Comparison of ENCODE assay signal across 28 cellular contexts in genomic region chr2:81648370-81648769, GRCh38.
A peak's percentile ranks its signal among the peaks of the same experiment; 100 is the strongest.
DNase-seq lines count a peak whose midpoint lies in the region; ATAC-seq and TF ChIP-seq lines count a peak whose summit lies in the region.
"Had no signal": no experiment of that assay in that cellular context is flagged by ENCODE, and none has a peak within 500 bp of the region (broad histone marks: within the 10 kb centered on the region; RNA-seq: fewer than 3 reads in every experiment).

No MANE protein-coding gene starts in this region.

- no peak overlapping the region for H4K91ac ChIP-seq in H9 (ENCODE audit: insufficient read length, low read depth, low read length)

- H4K8ac ChIP-seq in H9 (replicated peaks; ENCODE audit: insufficient read length, low read depth, low read length) (no peak overlapping the region), mesendoderm (ENCODE audit: low read depth, low read length) (no peak overlapping the region)

- H3K4me1 Mint-ChIP-seq in H9 (peaks cover 33 to 39% of the 10 kb centered on the region in 2 experiments), endodermal cell (peaks cover 11% of the 10 kb centered on the region), mesothelial cell of epicardium (peaks cover 2% of the 10 kb centered on the region)

- H4K20me1 ChIP-seq in H9 (ENCODE audit: control insufficient read depth, insufficient read depth, insufficient read length): no peaks in the 10 kb centered on the region

- H3K27ac Mint-ChIP-seq in H9 (peak overlapping the region; percentile 69 to 98 (median 96)), endodermal cell (peak overlapping the region; percentile 19), mesothelial cell of epicardium (no peak overlapping the region)
- H3K27ac Mint-ChIP-seq: CD14-positive monocyte had no signal

- no peak overlapping the region for H3K23ac ChIP-seq in H9 (ENCODE audit: insufficient read length, low read depth, low read length)
- no peak overlapping the region for H3K23ac ChIP-seq in mesendoderm (ENCODE audit: low read length)

- H3K36me3 ChIP-seq in endodermal cell (ENCODE audit: control insufficient read depth, insufficient read depth, low read length) (no peaks in the 10 kb centered on the region), mesendoderm (ENCODE audit: control insufficient read depth, insufficient read depth, low read length) (no peaks in the 10 kb centered on the region)
- H3K36me3 ChIP-seq: BE2C had no signal

- H3K36me3 Mint-ChIP-seq in H9 (ENCODE audit: insufficient read depth in 1 of 3, low read depth in 3 of 3) (peaks cover 0 to 8% (median 4%) of the 10 kb centered on the region in 3 experiments; a peak in 5 of 7 replicates), endodermal cell (ENCODE audit: low read depth) (peaks cover 1% of the 10 kb centered on the region), mesothelial cell of epicardium (no peaks in the 10 kb centered on the region)
- H3K36me3 Mint-ChIP-seq: CD14-positive monocyte had no signal

- no peaks in the 10 kb centered on the region for H3K23me2 ChIP-seq in H9 (ENCODE audit: insufficient read length, low read depth, low read length, poor library complexity, severe bottlenecking)

- H2BK12ac ChIP-seq in H9 (ENCODE audit: insufficient read length, low read depth, low read length): no peak overlapping the region

- H3K14ac ChIP-seq in H9 (ENCODE audit: insufficient read depth, low read length): no peak overlapping the region

- no peak overlapping the region for H2BK15ac ChIP-seq in H9 (ENCODE audit: low read depth, low read length)
- no peak overlapping the region for H2BK15ac ChIP-seq in mesendoderm (replicated peaks; ENCODE audit: low read depth)

- H2AK5ac ChIP-seq in H9 (ENCODE audit: insufficient read length, low read length) (no peak overlapping the region), mesendoderm (ENCODE audit: low read length) (no peak overlapping the region)

- H4K5ac ChIP-seq in H9 (ENCODE audit: insufficient read length, low read depth, low read length) (no peak overlapping the region), mesendoderm (ENCODE audit: low read length) (no peak overlapping the region)

- H3K27ac ChIP-seq in H9 (ENCODE audit: insufficient read length, low read depth, low read length) (no peak overlapping the region), endodermal cell (ENCODE audit: low read depth, low read length) (no peak overlapping the region), mesendoderm (ENCODE audit: low read depth, low read length) (no peak overlapping the region)
- H3K27ac ChIP-seq: HL-60 had no signal

- H2BK20ac ChIP-seq in H9 (ENCODE audit: low read depth, low read length, poor library complexity, severe bottlenecking): no peak overlapping the region

- H3K79me2 ChIP-seq in H9 (ENCODE audit: insufficient read depth, low read length): no peaks in the 10 kb centered on the region
- no peaks in the 10 kb centered on the region for H3K79me2 ChIP-seq in mesendoderm (ENCODE audit: control insufficient read depth, insufficient read depth, low read length)

- H3K9ac ChIP-seq in H9 (ENCODE audit: extremely low read depth, insufficient read length, low read length): no peak overlapping the region
- no peak overlapping the region for H3K9ac ChIP-seq in endodermal cell (ENCODE audit: extremely low read depth, low read length, poor library complexity, severe bottlenecking)
- H3K9ac ChIP-seq in mesendoderm (ENCODE audit: low read length): no peak overlapping the region

- H2BK120ac ChIP-seq in H9 (ENCODE audit: low read depth, low read length, poor library complexity, severe bottlenecking) (no peak overlapping the region), mesendoderm (ENCODE audit: low read depth, low read length) (no peak overlapping the region)

- H3K4ac ChIP-seq in H9 (ENCODE audit: low read depth, low read length): no peak overlapping the region
- no peak overlapping the region for H3K4ac ChIP-seq in mesendoderm (ENCODE audit: low read depth, low read length)

- H2BK5ac ChIP-seq in H9 (ENCODE audit: insufficient read length, low read length): no peak overlapping the region
- H2BK5ac ChIP-seq in mesendoderm (ENCODE audit: low read length): no peak overlapping the region

- no peak for TF ChIP-seq CTCF in H9 (conservative IDR thresholded peaks at IDR 0.05)
- TF ChIP-seq CTCF in endodermal cell (conservative IDR thresholded peaks at IDR 0.05): no peak
- TF ChIP-seq CTCF in mesothelial cell of epicardium (IDR thresholded peaks at IDR 0.05; ENCODE audit: unreplicated experiment): no peak

- H3K4me2 ChIP-seq in H9 (ENCODE audit: insufficient read depth, insufficient read length, low read length): no peak overlapping the region
- H3K4me2 ChIP-seq in mesendoderm (ENCODE audit: low read length): no peak overlapping the region

- no CpG with 5 or more reads among the region's 5 CpGs for WGBS in H9 (ENCODE audit: extremely low coverage, insufficient read length, low lambda C conversion rate)
- WGBS in endodermal cell (ENCODE audit: insufficient coverage in 1 of 2, insufficient read length in 1 of 2), 2 experiments: 60 to 82% methylated on average over 2 to 5 of the region's 5 CpGs
- WGBS in mesendoderm (ENCODE audit: extremely low coverage, insufficient coverage, low lambda C conversion rate): 100% methylated on average over 2 of the region's 5 CpGs

- H3T11ph ChIP-seq in H9 (ENCODE audit: low read length): no peak overlapping the region

- peaks cover 0 to 3% of the 10 kb centered on the region in 2 experiments; a peak in 1 of 5 replicates for H3K9me3 Mint-ChIP-seq in H9
- peaks cover 10% of the 10 kb centered on the region for H3K9me3 Mint-ChIP-seq in endodermal cell
- H3K9me3 Mint-ChIP-seq in mesothelial cell of epicardium: peaks cover 19% of the 10 kb centered on the region

- no peak for ATAC-seq in HG03439 (IDR thresholded peaks at IDR 0.05; ENCODE audit: unreplicated experiment)
- ATAC-seq: HepG2, K562 had no signal

- DNase-seq in H9 (peak; percentile 52), M059J (ENCODE audit: low read depth) (peak; percentile 18), endodermal cell (peak; percentile 61), mesendoderm (peak; percentile 25), GM03348 (ENCODE audit: low spot score) (no peak), mesothelial cell of epicardium (ENCODE audit: low spot score in 2 of 2, unreplicated experiment in 2 of 2) (no peak)
- no peak for DNase-seq in effector CD8-positive, alpha-beta T cell (lab: John Stamatoyannopoulos, UW)
- DNase-seq: 8988T, ACHN, BE2C, DMS153, DND-41, HCEC 1CT, Kasumi-1, MV-4-11, NCI-H1105, NCI-H1436 treated with DMSO at 0.1 percent for 48 hours, NCI-H1930, NCI-H446, NCI-H524 treated with DMSO at 0.1 percent for 48 hours, NCI-H774, RPMI8226, SHP77 had no signal

- H3K56ac ChIP-seq in H9 (ENCODE audit: insufficient read length, low read depth, low read length) (no peak overlapping the region), mesendoderm (ENCODE audit: low read length) (no peak overlapping the region)

- H3K4me3 Mint-ChIP-seq in H9: peak overlapping the region in 1 of 2 experiments; percentile 60; a peak in 2 of 5 replicates
- no peak overlapping the region for H3K4me3 Mint-ChIP-seq in endodermal cell
- H3K4me3 Mint-ChIP-seq in mesothelial cell of epicardium: no peak overlapping the region
- H3K4me3 Mint-ChIP-seq: CD14-positive monocyte had no signal

- H3K27me3 ChIP-seq in H9 (ENCODE audit: insufficient read depth, low read length) (no peaks in the 10 kb centered on the region), endodermal cell (ENCODE audit: control insufficient read depth, insufficient read depth, low read length, poor library complexity, severe bottlenecking) (no peaks in the 10 kb centered on the region), mesendoderm (ENCODE audit: insufficient read depth, low read length, poor library complexity) (no peaks in the 10 kb centered on the region)
- H3K27me3 ChIP-seq: BE2C had no signal

- H3K18ac ChIP-seq in H9 (ENCODE audit: insufficient read length, low read depth, low read length): no peak overlapping the region
- H3K18ac ChIP-seq in mesendoderm (ENCODE audit: low read length): no peak overlapping the region

- H3K4me1 ChIP-seq in H9 (ENCODE audit: insufficient read depth, low read length): no peaks in the 10 kb centered on the region; the same call in 1 of the 2 replicates
- H3K4me1 ChIP-seq in endodermal cell (ENCODE audit: control insufficient read depth, insufficient read depth, low read length): no peaks in the 10 kb centered on the region
- no peaks in the 10 kb centered on the region for H3K4me1 ChIP-seq in mesendoderm (ENCODE audit: control insufficient read depth, low read depth, low read length)
- H3K4me1 ChIP-seq: BE2C had no signal

- no peak overlapping the region for H2AFZ ChIP-seq in H9 (ENCODE audit: low read length)

- H3K4me3 ChIP-seq in endodermal cell (ENCODE audit: low read length) (peak overlapping the region; percentile 31), mesendoderm (ENCODE audit: low read length) (no peak overlapping the region)
- H3K4me3 ChIP-seq: K562 had no signal

- H3K9me3 ChIP-seq in H9 (ENCODE audit: control insufficient read depth, low read depth, low read length) (no peaks in the 10 kb centered on the region), endodermal cell (ENCODE audit: control insufficient read depth, low read length) (peaks cover 31% of the 10 kb centered on the region)
- H3K9me3 ChIP-seq: BE2C had no signal

- H3K27me3 Mint-ChIP-seq in H9 (ENCODE audit: low read depth): no peaks in the 10 kb centered on the region
- no peaks in the 10 kb centered on the region for H3K27me3 Mint-ChIP-seq in endodermal cell (ENCODE audit: insufficient read depth)
- H3K27me3 Mint-ChIP-seq in mesothelial cell of epicardium (ENCODE audit: low read depth): no peaks in the 10 kb centered on the region

- no peaks in the 10 kb centered on the region for H3K79me1 ChIP-seq in H9 (ENCODE audit: insufficient read depth, low read depth, low read length, poor library complexity, severe bottlenecking)
- no peaks in the 10 kb centered on the region for H3K79me1 ChIP-seq in mesendoderm (ENCODE audit: low read length)

Comparison
In these comparisons a context has a peak if more than half of its experiments do, and no peak if none do; other contexts are left out.
1. DNase-seq: peak in H9 (single experiment), M059J (single experiment), endodermal cell (single experiment) and mesendoderm (single experiment); none in effector CD8-positive, alpha-beta T cell (single experiment), GM03348 (single experiment) and mesothelial cell of epicardium (0 of 2).